Comparison of ENCODE assay signal across 14 cellular contexts in genomic region chr3:78732893-78733292, GRCh38.
DNase-seq lines count a peak whose midpoint lies in the region; ATAC-seq and TF ChIP-seq lines count a peak whose summit lies in the region.
"Had no signal": no experiment of that assay in that cellular context is flagged by ENCODE, and none has a peak within 500 bp of the region (broad histone marks: within the 10 kb centered on the region; RNA-seq: fewer than 3 reads in every experiment).

No MANE protein-coding gene starts in this region.

- ATAC-seq in IMR-90 (ENCODE audit: low read depth) (no peak), gastrocnemius medialis (no peak), GM18870 (IDR thresholded peaks at IDR 0.05; ENCODE audit: unreplicated experiment) (no peak)

- no peak overlapping the region for H2BK15ac ChIP-seq in IMR-90 (ENCODE audit: low read depth, low read length)

- H4K8ac ChIP-seq in IMR-90 (ENCODE audit: low read depth in 2 of 2, low read length in 2 of 2): no peak overlapping the region

- no peaks in the 10 kb centered on the region for H3K79me1 ChIP-seq in IMR-90 (ENCODE audit: low read depth in 1 of 2, low read length in 2 of 2)

- no peak overlapping the region for H3K4me3 Mint-ChIP-seq in mesothelial cell of epicardium

- H3K9ac ChIP-seq in IMR-90 (ENCODE audit: low read depth, low read length): no peak overlapping the region
- H3K9ac ChIP-seq: BLaER1 had no signal

- dilution Hi-C loops in IMR-90 (cut with HindIII; ENCODE audit: low sequenced_read_pairs, unreplicated experiment): no loop called here

- H3K36me3 Mint-ChIP-seq in mesothelial cell of epicardium: peaks cover 2% of the 10 kb centered on the region

- H3K9me1 ChIP-seq in IMR-90 (ENCODE audit: insufficient read depth, low read length): no peaks in the 10 kb centered on the region

- H3K4ac ChIP-seq in IMR-90 (ENCODE audit: low read depth, low read length): no peak overlapping the region

- TF ChIP-seq CTCF in IMR-90 (conservative IDR thresholded peaks at IDR 0.05; ENCODE audit: low read depth, low read length) (no peak), WERI-Rb-1 (IDR thresholded peaks at IDR 0.05; ENCODE audit: low read depth, low read length) (no peak), mesothelial cell of epicardium (IDR thresholded peaks at IDR 0.05; ENCODE audit: unreplicated experiment) (no peak), gastrocnemius medialis (IDR thresholded peaks at IDR 0.05 in 4 of 5, conservative IDR thresholded peaks at IDR 0.05 in 1 of 5) (no peak)

- no peak overlapping the region for H3K4me2 ChIP-seq in IMR-90 (ENCODE audit: low read depth, low read length)
- H3K4me2 ChIP-seq: BLaER1 had no signal

- no peak overlapping the region for H3K18ac ChIP-seq in IMR-90 (ENCODE audit: low read depth, low read length)

- TF ChIP-seq POLR2A in IMR-90 (IDR thresholded peaks at IDR 0.05; ENCODE audit: low read depth, low read length): no peak
- TF ChIP-seq POLR2A in gastrocnemius medialis (IDR thresholded peaks at IDR 0.05): no peak

- in situ Hi-C loops in IMR-90 (cut with MboI; ENCODE audit: low sequenced_read_pairs): no loop called here
- in situ Hi-C loops in gastrocnemius medialis (cut with MboI; ENCODE audit: low sequenced_read_pairs in 4 of 4): no loop called here

- H3K23ac ChIP-seq in IMR-90 (ENCODE audit: low read depth, low read length): no peak overlapping the region

- H3K4me3 ChIP-seq in IMR-90 (ENCODE audit: insufficient read depth, low read depth, low read length) (no peak overlapping the region), WERI-Rb-1 (ENCODE audit: low read depth, low read length) (no peak overlapping the region), gastrocnemius medialis (no peak overlapping the region)
- H3K4me3 ChIP-seq: BLaER1, HAP-1 had no signal

- no peaks in the 10 kb centered on the region for H4K20me1 ChIP-seq in IMR-90 (ENCODE audit: insufficient read depth, low read length)
- H4K20me1 ChIP-seq: BLaER1 had no signal

- TF ChIP-seq RAD21 in IMR-90 (IDR thresholded peaks at IDR 0.05; ENCODE audit: low read length): no peak

- no peak overlapping the region for H2BK120ac ChIP-seq in IMR-90 (ENCODE audit: low read depth, low read length)

- H3K4me1 Mint-ChIP-seq in mesothelial cell of epicardium: peaks cover 59% of the 10 kb centered on the region

- no TSS peak for BruUV-seq in IMR-90 (replicated peaks; lab: Mats Ljungman, UMichigan)

- no peak overlapping the region for H2BK5ac ChIP-seq in IMR-90 (ENCODE audit: low read depth, low read length, poor library complexity, severe bottlenecking)

- no peaks in the 10 kb centered on the region for H3K36me3 ChIP-seq in IMR-90 (ENCODE audit: control insufficient read depth, insufficient read depth, low read length)
- no peaks in the 10 kb centered on the region for H3K36me3 ChIP-seq in WERI-Rb-1
- H3K36me3 ChIP-seq in gastrocnemius medialis: no peaks in the 10 kb centered on the region
- H3K36me3 ChIP-seq: HAP-1 had no signal

- H3K4me1 ChIP-seq in IMR-90 (ENCODE audit: control insufficient read depth, insufficient read depth, low read length): peaks cover 1% of the 10 kb centered on the region; the same call in 1 of the 2 replicates
- H3K4me1 ChIP-seq in gastrocnemius medialis: peaks cover 0 to 1% of the 10 kb centered on the region in 2 donors

- H2AFZ ChIP-seq in IMR-90 (replicated peaks; ENCODE audit: low read length, poor library complexity): no peak overlapping the region

- intact Hi-C loops in IMR-90 (cut with micrococcal nuclease) (no loop called here), gastrocnemius medialis (cut with DNase I; ENCODE audit: low total_unique reads) (no loop called here)

- H3K14ac ChIP-seq in IMR-90 (replicated peaks; ENCODE audit: low read depth, low read length): no peak overlapping the region

- no peak overlapping the region for H3K27ac ChIP-seq in IMR-90 (ENCODE audit: insufficient read depth, low read length)
- peak overlapping the region; percentile 87 for H3K27ac ChIP-seq in WERI-Rb-1
- H3K27ac ChIP-seq in gastrocnemius medialis: no peak overlapping the region
- H3K27ac ChIP-seq: BLaER1 had no signal

- CTCF ChIA-PET in IMR-90 (lab: Yijun Ruan, JAX): no interaction called here

- H3K9me3 ChIP-seq in IMR-90 (ENCODE audit: control insufficient read depth, insufficient read depth, low read length) (no peaks in the 10 kb centered on the region), WERI-Rb-1 (ENCODE audit: severe bottlenecking) (no peaks in the 10 kb centered on the region), gastrocnemius medialis (no peaks in the 10 kb centered on the region)
- H3K9me3 ChIP-seq: BLaER1, HAP-1 had no signal

- H3K9me3 Mint-ChIP-seq in mesothelial cell of epicardium: peaks cover 4% of the 10 kb centered on the region

- no peak overlapping the region for H2AK5ac ChIP-seq in IMR-90 (ENCODE audit: low read depth, low read length)

- H4K5ac ChIP-seq in IMR-90 (ENCODE audit: low read depth, low read length): no peak overlapping the region

- H2AK9ac ChIP-seq in IMR-90 (replicated peaks; ENCODE audit: low read depth, low read length, poor library complexity): no peak overlapping the region

- no peak overlapping the region for H4K91ac ChIP-seq in IMR-90 (ENCODE audit: insufficient read depth, low read depth, low read length)

- no peaks in the 10 kb centered on the region for H3K27me3 Mint-ChIP-seq in mesothelial cell of epicardium (ENCODE audit: low read depth)

- H3K56ac ChIP-seq in IMR-90 (ENCODE audit: extremely low read depth, insufficient read depth, low read length): no peak overlapping the region

- H3K27ac Mint-ChIP-seq in mesothelial cell of epicardium: peak overlapping the region; percentile 45

- POLR2A ChIA-PET in IMR-90 (lab: Charles Lee; ENCODE audit: unreplicated experiment): no interaction called here

- no CpG with 5 or more reads among the region's 1 CpG for WGBS in IMR-90 (ENCODE audit: extremely low coverage in 2 of 2, insufficient read length in 1 of 2), 2 experiments

- no peak overlapping the region for H2BK20ac ChIP-seq in IMR-90 (ENCODE audit: low read depth, low read length)

- no peak for DNase-seq in IMR-90
- DNase-seq in NCI-H69 (lab: John Stamatoyannopoulos, UW): peak; percentile 56
- no peak for DNase-seq in WERI-Rb-1
- DNase-seq in mesothelial cell of epicardium (ENCODE audit: low spot score in 2 of 2, unreplicated experiment in 2 of 2): no peak
- DNase-seq in SIG-M5 (lab: John Stamatoyannopoulos, UW): no peak
- DNase-seq in gastrocnemius medialis: no peak
- DNase-seq: AML-193, DMS53, GF-D8, GOT3, KBM-7 had no signal

- H3K27me3 ChIP-seq in IMR-90 (ENCODE audit: control insufficient read depth, insufficient read depth, low read length): no peaks in the 10 kb centered on the region
- no peaks in the 10 kb centered on the region for H3K27me3 ChIP-seq in WERI-Rb-1 (ENCODE audit: insufficient read depth, low read depth, severe bottlenecking)
- no peaks in the 10 kb centered on the region for H3K27me3 ChIP-seq in gastrocnemius medialis
- H3K27me3 ChIP-seq: BLaER1 had no signal

TF ChIP-seq in IMR-90, 13 proteins besides CTCF, POLR2A, EP300 and RAD21:
- TF ChIP-seq MAFK (IDR thresholded peaks at IDR 0.05; ENCODE audit: low read depth, low read length) (peak; percentile 77), RCOR1 (IDR thresholded peaks at IDR 0.05; ENCODE audit: insufficient replicate concordance, low read length) (no peak)
